In genomic region chr10:47364911-47365310, GRCh38 we compare ENCODE assay signal across 23 cellular contexts. TPM values are rescaled to one million over a fixed set of nuclear protein-coding genes. Genes with fewer than 3 reads are reported as not detected.
DNase-seq lines count a peak whose midpoint lies in the region; ATAC-seq and TF ChIP-seq lines count a peak whose summit lies in the region.
"Had no signal": no experiment of that assay in that cellular context is flagged by ENCODE, and none has a peak within 500 bp of the region (broad histone marks: within the 10 kb centered on the region; RNA-seq: fewer than 3 reads in every experiment).

No MANE protein-coding gene starts in this region.

- no peak for TF ChIP-seq CTCF in CD14-positive monocyte (IDR thresholded peaks at IDR 0.05)

- ATAC-seq in T-helper 17 cell: no peak
- ATAC-seq in sciatic nerve: no peak
- ATAC-seq: HCT116, Panc1 had no signal

- DNase-seq in CD14-positive monocyte (ENCODE audit: low spot score) (peak; percentile 22), T-helper 17 cell (no peak), islet precursor cell (peak; percentile 26), sciatic nerve (ENCODE audit: low spot score) (peak; percentile 17), DMS 273 treated with DMSO at 0.1 percent for 48 hours (lab: John Stamatoyannopoulos, UW) (no peak), OCI-M2 (lab: John Stamatoyannopoulos, UW; ENCODE audit: unreplicated experiment) (no peak), NOMO-1 treated with DMSO at 0.1 percent for 48 hours (lab: John Stamatoyannopoulos, UW; ENCODE audit: unreplicated experiment) (no peak), DMS79 (lab: John Stamatoyannopoulos, UW) (no peak)
- DNase-seq: CD4-positive, alpha-beta T cell; EL; GF-D8; GOT3; NCI-H1105; NCI-H446; NCI-H524 treated with DMSO at 0.1 percent for 48 hours; NCI-H82; NK-92 treated with Interleukin-12 subunit alpha and Interleukin-12 subunit beta, amount 100 ng/mL, for 24 hours had no signal

- H3K9me3 Mint-ChIP-seq in CD14-positive monocyte: no peaks in the 10 kb centered on the region
- H3K9me3 Mint-ChIP-seq: CD4-positive, alpha-beta T cell had no signal

- H3K4me3 Mint-ChIP-seq in CD14-positive monocyte (no peak overlapping the region), T-helper 17 cell (no peak overlapping the region)
- H3K4me3 Mint-ChIP-seq: CD4-positive, alpha-beta T cell had no signal

- intact Hi-C loops in CD14-positive monocyte (cut with micrococcal nuclease) (no loop called here), sciatic nerve (cut with DNase I) (no loop called here)

- H3K4me1 Mint-ChIP-seq in CD14-positive monocyte (no peaks in the 10 kb centered on the region), T-helper 17 cell (peaks cover 4% of the 10 kb centered on the region)

- peaks cover 0 to 3% (median 2%) of the 10 kb centered on the region in 3 donors for H3K27me3 Mint-ChIP-seq in CD14-positive monocyte (ENCODE audit: low read depth in 3 of 3)
- H3K27me3 Mint-ChIP-seq in T-helper 17 cell: peaks cover 20% of the 10 kb centered on the region
- H3K27me3 Mint-ChIP-seq: CD4-positive, alpha-beta T cell had no signal

- H3K36me3 Mint-ChIP-seq in CD14-positive monocyte: no peaks in the 10 kb centered on the region
- no peaks in the 10 kb centered on the region for H3K36me3 Mint-ChIP-seq in T-helper 17 cell (ENCODE audit: low read depth)

- H3K27ac Mint-ChIP-seq in CD14-positive monocyte (no peak overlapping the region), T-helper 17 cell (peak overlapping the region; percentile 16)
- H3K27ac Mint-ChIP-seq: CD4-positive, alpha-beta T cell had no signal

- no peaks in the 10 kb centered on the region for H3K9me3 ChIP-seq in T-helper 17 cell (ENCODE audit: control insufficient read depth, low read length, poor library complexity, severe bottlenecking)
- H3K9me3 ChIP-seq: BLaER1 had no signal

RNA-seq across cellular contexts. Expression of gene RBP3, which starts 16.7 kb away (rescaled TPM):
- polyA plus RNA-seq in CD14-positive monocyte: not detected
- total RNA-seq in T-helper 17 cell: not detected
- total RNA-seq in sciatic nerve: not detected
- total RNA-seq: CD4-positive, alpha-beta T cell; SK-MEL-5 had no signal
- polyA plus RNA-seq: AG04450 had no signal

RNA-seq across cellular contexts. Expression of gene ZNF488, which starts 19.2 kb away (rescaled TPM):
- not detected for polyA plus RNA-seq in CD14-positive monocyte
- not detected for total RNA-seq in T-helper 17 cell
- 0.71 TPM for total RNA-seq in sciatic nerve
- total RNA-seq: CD4-positive, alpha-beta T cell; SK-MEL-5 had no signal

RNA-seq across cellular contexts. Expression of gene GDF2, which starts 42.7 kb away (rescaled TPM):
- not detected for polyA plus RNA-seq in CD14-positive monocyte
- total RNA-seq in T-helper 17 cell (not detected), sciatic nerve (not detected)
- total RNA-seq: CD4-positive, alpha-beta T cell; HT-29; SK-MEL-5 had no signal
- polyA plus RNA-seq: AG04450 had no signal

Comparison
In these comparisons a context has a peak if more than half of its experiments do, and no peak if none do; other contexts are left out.
1. DNase-seq: peak in CD14-positive monocyte (single experiment), islet precursor cell (single experiment) and sciatic nerve (single experiment); none in T-helper 17 cell (0 of 3), DMS 273 treated with DMSO at 0.1 percent for 48 hours (single experiment), OCI-M2 (single experiment), NOMO-1 treated with DMSO at 0.1 percent for 48 hours (single experiment) and DMS79 (single experiment).